Comparison of ENCODE assay signal across 1 cellular context in genomic region chr22:25741692-25742626, GRCh38.
TF ChIP-seq lines count a peak whose summit lies in the region.

Gene MYO18B, plus strand, starts transcription at chr22:25742188. Its CDS starts 18,905 bp downstream, at chr22:25761093.

TF ChIP-seq in K562, 482 proteins besides CTCF, POLR2A, EP300 and RAD21 (continued from another document and continues in another):
- no peak for TF ChIP-seq ARID3A (IDR thresholded peaks at IDR 0.05; ENCODE audit: borderline replicate concordance, low read depth, low read length)
- no peak for TF ChIP-seq SP1 (CRISPR knock-in tag; IDR thresholded peaks at IDR 0.05)
- no peak for TF ChIP-seq CBX1 (IDR thresholded peaks at IDR 0.05; ENCODE audit: low read depth)
- peak; percentile 92 for TF ChIP-seq ZNF592 (IDR thresholded peaks at IDR 0.05)
- no peak for TF ChIP-seq GTF2B (IDR thresholded peaks at IDR 0.05; ENCODE audit: extremely low read depth, insufficient read length)
- no peak for TF ChIP-seq TCF7L2 (IDR thresholded peaks at IDR 0.05; ENCODE audit: low read depth, low read length)
- TF ChIP-seq SRSF1 (IDR thresholded peaks at IDR 0.05; ENCODE audit: low read depth, low read length), result no peak
- no peak for TF ChIP-seq GABPB1 (CRISPR knock-in tag; IDR thresholded peaks at IDR 0.05)
- TF ChIP-seq ZMIZ1 (IDR thresholded peaks at IDR 0.05; ENCODE audit: low read depth in 2 of 2, low read length in 2 of 2), result 0 out of 4 replicates have a peak, but pooled peaks of 1 of the 2 experiments have one; percentile 30
- no peak for TF ChIP-seq ZFP36 (IDR thresholded peaks at IDR 0.05; ENCODE audit: low read depth, low read length, partially characterized antibody)
- no peak for TF ChIP-seq ZNF518B (CRISPR knock-in tag; IDR thresholded peaks at IDR 0.05)
- peak; percentile 65; the same call in 1 of the 2 replicates for TF ChIP-seq MYNN (IDR thresholded peaks at IDR 0.05)
- no peak for TF ChIP-seq MYNN (CRISPR knock-in tag; IDR thresholded peaks at IDR 0.05)
- no peak for TF ChIP-seq CREB1 (IDR thresholded peaks at IDR 0.05)
- TF ChIP-seq CREB1 (CRISPR knock-in tag; IDR thresholded peaks at IDR 0.05), result peak; percentile 9; the same call in 1 of the 2 replicates
- no peak for TF ChIP-seq CREB3L1 (IDR thresholded peaks at IDR 0.05; ENCODE audit: borderline replicate concordance, low read depth)
- 0 out of 2 replicates have a peak, but pooled peaks have one; percentile 64 for TF ChIP-seq TARDBP (IDR thresholded peaks at IDR 0.05)
- TF ChIP-seq BMI1 (IDR thresholded peaks at IDR 0.05; ENCODE audit: low read length), result no peak
- no peak for TF ChIP-seq RERE (CRISPR knock-in tag; IDR thresholded peaks at IDR 0.05; ENCODE audit: borderline replicate concordance)
- TF ChIP-seq NFATC3 (IDR thresholded peaks at IDR 0.05), result no peak
- no peak for TF ChIP-seq JUNB (CRISPR knock-in tag; conservative IDR thresholded peaks at IDR 0.05)
- no peak for TF ChIP-seq NONO (IDR thresholded peaks at IDR 0.05; ENCODE audit: low read depth in 2 of 2, low read length in 1 of 2)
- TF ChIP-seq IRF2 (CRISPR knock-in tag; IDR thresholded peaks at IDR 0.05), result no peak
- TF ChIP-seq VEZF1 (CRISPR knock-in tag; IDR thresholded peaks at IDR 0.05), result peak; percentile 96
- no peak for TF ChIP-seq E4F1 (CRISPR knock-in tag; IDR thresholded peaks at IDR 0.05; ENCODE audit: borderline replicate concordance)
